In the genomic region with DNA sequence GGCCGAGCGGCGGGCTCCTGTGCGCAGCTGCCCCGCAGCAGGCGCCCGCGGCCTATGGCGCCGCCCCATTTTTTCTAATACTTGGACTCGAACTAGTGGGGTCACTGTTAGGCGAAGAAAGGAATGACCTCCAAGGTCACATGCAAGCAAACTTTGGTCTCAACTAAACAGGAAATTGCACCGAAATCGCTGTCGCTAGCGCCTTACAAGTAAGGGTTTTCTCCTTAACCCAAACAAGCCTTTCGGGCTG, we compare ENCODE assay signal across 8 cellular contexts. TPM values are rescaled to one million over a fixed set of nuclear protein-coding genes. Genes with fewer than 3 reads are reported as not detected.
DNase-seq lines count a peak whose midpoint lies in the region; ATAC-seq, FAIRE-seq and TF ChIP-seq lines count a peak whose summit lies in the region.

No MANE protein-coding gene starts in this region.

- TF ChIP-seq CTCF in pancreas (IDR thresholded peaks at IDR 0.05) = no peak

- DNase-seq in activated CD4-positive, CD25-positive, alpha-beta regulatory T cell treated with anti-CD3 and anti-CD28 coated beads, Interleukin-2, amount 50 U/mL, for 16 hours (ENCODE audit: low read depth, low spot score) = peak; percentile 8
- no peak for DNase-seq in activated CD4-positive, CD25-positive, alpha-beta regulatory T cell (lab: John Stamatoyannopoulos, UW)
- peak; percentile 11 for DNase-seq in H4 (ENCODE audit: low spot score)
- peak; percentile 47 for DNase-seq in M059J (ENCODE audit: low read depth)
- DNase-seq in activated naive CD4-positive, alpha-beta T cell treated with anti-CD3 and anti-CD28 coated beads, Interleukin-2, amount 50 U/mL, for 16 hours = peak; percentile 12
- DNase-seq in Right ventricle myocardium inferior (ENCODE audit: missing footprints) = peak; percentile 77
- peak in 5 of 6 donors; percentile 30 to 71 (median 43) for DNase-seq in pancreas
- no peak for DNase-seq in HTR-8/SVneo (ENCODE audit: insufficient read length, low spot score)

- no peaks in the 10 kb centered on the region for H3K27me3 ChIP-seq in pancreas

- WGBS in pancreas, 2 donors = 0 to 1% methylated on average over 17 of the region's 17 CpGs

- H3K27ac ChIP-seq in pancreas = peak overlapping the region; percentile 93 to 99 (median 97)

- H3K4me1 ChIP-seq in pancreas = peaks cover 0 to 14% (median 0%) of the 10 kb centered on the region in 3 donors

- H3K4me3 ChIP-seq in pancreas = peak overlapping the region; percentile 78 to 83 (median 80)

- no peaks in the 10 kb centered on the region for H3K9me3 ChIP-seq in pancreas

- ATAC-seq in Right ventricle myocardium inferior = peak; percentile 43
- ATAC-seq in pancreas = peak; percentile 27 to 64 (median 52)

- H3K36me3 ChIP-seq in pancreas = no peaks in the 10 kb centered on the region

- FAIRE-seq in pancreas (lab: Jason Lieb, UNC) (no peak), HTR-8/SVneo (lab: Jason Lieb, UNC) (no peak)

- intact Hi-C loops in Right ventricle myocardium inferior (cut with DNase I) = loop anchor here (10.0 kb wide), 1 partner anchor 318 kb away; a partner anchor contains a TSS
- intact Hi-C loops in pancreas (cut with DNase I) = no loop called here

RNA-seq across cellular contexts. Expression of a gene that starts 0.3 kb away (rescaled TPM):
- 92.2 and 104 TPM in 2 replicates for total RNA-seq in H4 (2014; rRNA removed; shearing (Covaris generic))
- total RNA-seq in M059J (2014; rRNA removed; shearing (Covaris generic)) = 44.2 and 59.3 TPM in 2 replicates
- total RNA-seq in Right ventricle myocardium inferior (441 TPM), pancreas (10 to 100 TPM; 22.3 to 47.9 (median 32.5) TPM)
- 10 to 100 TPM; 20.3 to 53.0 TPM for polyA plus RNA-seq in pancreas

Comparison
In these comparisons a context has a peak if more than half of its experiments do, and no peak if none do; other contexts are left out.
1. DNase-seq: peak in activated CD4-positive, CD25-positive, alpha-beta regulatory T cell treated with anti-CD3 and anti-CD28 coated beads, Interleukin-2, amount 50 U/mL, for 16 hours (single experiment), H4 (single experiment), M059J (single experiment), activated naive CD4-positive, alpha-beta T cell treated with anti-CD3 and anti-CD28 coated beads, Interleukin-2, amount 50 U/mL, for 16 hours (single experiment), Right ventricle myocardium inferior (single experiment) and pancreas (5 of 6); none in activated CD4-positive, CD25-positive, alpha-beta regulatory T cell (0 of 4) and HTR-8/SVneo (single experiment).